Comparison of ENCODE assay signal across 12 cellular contexts in genomic region chr5:117594165-117594564, GRCh38.
DNase-seq lines count a peak whose midpoint lies in the region; ATAC-seq and TF ChIP-seq lines count a peak whose summit lies in the region.
"Had no signal": no experiment of that assay in that cellular context is flagged by ENCODE, and none has a peak within 500 bp of the region (broad histone marks: within the 10 kb centered on the region; RNA-seq: fewer than 3 reads in every experiment).

No MANE protein-coding gene starts in this region.

- ATAC-seq in right cardiac atrium, result peak; percentile 87 to 92
- ATAC-seq in stimulated activated memory B cell treated with anti-CD40 and anti-IgM and Interleukin-4, amounts not matched to agents 10 μg/mL and 1 μg/mL and 100 μg/mL, for 72 hours, result no peak

- no peaks in the 10 kb centered on the region for H3K36me3 Mint-ChIP-seq in stimulated activated memory B cell treated with anti-CD40 and anti-IgM and Interleukin-4, amounts not matched to agents 10 μg/mL and 1 μg/mL and 100 μg/mL, for 72 hours
- no peaks in the 10 kb centered on the region for H3K36me3 Mint-ChIP-seq in CD4-positive, alpha-beta memory T cell

- H3K36me3 ChIP-seq in BJ (ENCODE audit: control insufficient read depth, insufficient read depth, low read length) (no peaks in the 10 kb centered on the region), sigmoid colon (no peaks in the 10 kb centered on the region)
- H3K36me3 ChIP-seq in CD4-positive, alpha-beta memory T cell (ENCODE audit: insufficient read depth, low read length), result no peaks in the 10 kb centered on the region

- no peak overlapping the region for H3K4me3 Mint-ChIP-seq in stimulated activated memory B cell treated with anti-CD40 and anti-IgM and Interleukin-4, amounts not matched to agents 10 μg/mL and 1 μg/mL and 100 μg/mL, for 72 hours
- H3K4me3 Mint-ChIP-seq in CD4-positive, alpha-beta memory T cell, result no peak overlapping the region

- no peak for TF ChIP-seq POLR2A in sigmoid colon (IDR thresholded peaks at IDR 0.05)

- no peaks in the 10 kb centered on the region for H3K27me3 ChIP-seq in BJ (ENCODE audit: control insufficient read depth, insufficient read depth, low read length)
- H3K27me3 ChIP-seq in right cardiac atrium (ENCODE audit: control insufficient read depth, insufficient read depth), result no peaks in the 10 kb centered on the region
- H3K27me3 ChIP-seq in sigmoid colon, result no peaks in the 10 kb centered on the region
- H3K27me3 ChIP-seq in CD4-positive, alpha-beta memory T cell (ENCODE audit: insufficient read depth, low read length), result no peaks in the 10 kb centered on the region

- no peaks in the 10 kb centered on the region for H3K9me3 ChIP-seq in right cardiac atrium (ENCODE audit: control insufficient read depth, low read length)
- no peaks in the 10 kb centered on the region for H3K9me3 ChIP-seq in sigmoid colon
- H3K9me3 ChIP-seq in CD4-positive, alpha-beta memory T cell (ENCODE audit: control insufficient read depth in 1 of 2, low read length in 2 of 2), result no peaks in the 10 kb centered on the region

- intact Hi-C loops in right cardiac atrium (cut with DNase I) (no loop called here), sigmoid colon (cut with DNase I) (no loop called here)
- intact Hi-C loops in CD4-positive, alpha-beta memory T cell (cut with micrococcal nuclease), result no loop called here

- H3K27ac ChIP-seq in right cardiac atrium (ENCODE audit: low read length) (no peak overlapping the region), sigmoid colon (peak overlapping the region in 1 of 4 donors; percentile 41)
- no peak overlapping the region for H3K27ac ChIP-seq in CD4-positive, alpha-beta memory T cell (ENCODE audit: low read depth, low read length)

- 39% methylated on average over 4 of the region's 4 CpGs for WGBS in right cardiac atrium
- WGBS in sigmoid colon, 2 donors, result 62 to 77% methylated on average over 4 of the region's 4 CpGs

- DNase-seq in BJ (ENCODE audit: low read depth) (peak; percentile 20), amniotic epithelial cell (ENCODE audit: low read depth) (peak; percentile 88), right cardiac atrium (peak; percentile 37 to 63 (median 39)), sigmoid colon (peak; percentile 70), midbrain (lab: John Stamatoyannopoulos, UW) (no peak)
- DNase-seq in activated CD4-positive, CD25-positive, alpha-beta regulatory T cell treated with anti-CD3 and anti-CD28 coated beads, Interleukin-2, amount 50 U/mL, for 72 hours, result no peak
- no peak for DNase-seq in CD4-positive, alpha-beta memory T cell
- DNase-seq: activated CD4-positive, alpha-beta T cell treated with anti-CD3 and anti-CD28 coated beads for 1 hour; activated T-cell treated with anti-CD3 and anti-CD28 coated beads, Interleukin-2, amount 50 U/mL, for 1 hour; NCI-H2171 treated with DMSO at 0.1 percent for 48 hours; SW 1271 had no signal

- no peak overlapping the region for H3K27ac Mint-ChIP-seq in stimulated activated memory B cell treated with anti-CD40 and anti-IgM and Interleukin-4, amounts not matched to agents 10 μg/mL and 1 μg/mL and 100 μg/mL, for 72 hours
- no peak overlapping the region for H3K27ac Mint-ChIP-seq in CD4-positive, alpha-beta memory T cell

- no peak for TF ChIP-seq EP300 in sigmoid colon (IDR thresholded peaks at IDR 0.05)

- no peaks in the 10 kb centered on the region for H3K4me1 Mint-ChIP-seq in stimulated activated memory B cell treated with anti-CD40 and anti-IgM and Interleukin-4, amounts not matched to agents 10 μg/mL and 1 μg/mL and 100 μg/mL, for 72 hours
- H3K4me1 Mint-ChIP-seq in CD4-positive, alpha-beta memory T cell, result no peaks in the 10 kb centered on the region

- peaks cover 3% of the 10 kb centered on the region for H3K9me3 Mint-ChIP-seq in stimulated activated memory B cell treated with anti-CD40 and anti-IgM and Interleukin-4, amounts not matched to agents 10 μg/mL and 1 μg/mL and 100 μg/mL, for 72 hours
- H3K9me3 Mint-ChIP-seq in CD4-positive, alpha-beta memory T cell, result peaks cover 0 to 7% (median 2%) of the 10 kb centered on the region in 8 donors

- TF ChIP-seq CTCF in BJ (IDR thresholded peaks at IDR 0.05; ENCODE audit: insufficient read depth, low read depth, low read length) (no peak), sigmoid colon (IDR thresholded peaks at IDR 0.05) (no peak)

- no peaks in the 10 kb centered on the region for H3K27me3 Mint-ChIP-seq in stimulated activated memory B cell treated with anti-CD40 and anti-IgM and Interleukin-4, amounts not matched to agents 10 μg/mL and 1 μg/mL and 100 μg/mL, for 72 hours
- no peaks in the 10 kb centered on the region for H3K27me3 Mint-ChIP-seq in CD4-positive, alpha-beta memory T cell

- CTCF ChIA-PET in BJ (lab: Yijun Ruan, JAX), result interaction anchor here (0.6 kb wide), 1 partner anchor 1125 kb away, joined by 4 read pairs; no protein-coding TSS in a partner anchor
- CTCF ChIA-PET in CD4-positive, alpha-beta memory T cell (lab: Charles Lee; ENCODE audit: partially characterized antibody), result interaction anchor here (0.7 kb wide), 1 partner anchor 113 kb away, joined by 3 read pairs; no protein-coding TSS in a partner anchor

- H3K4me1 ChIP-seq in right cardiac atrium (ENCODE audit: control insufficient read depth, insufficient read depth, low read length) (no peaks in the 10 kb centered on the region), sigmoid colon (no peaks in the 10 kb centered on the region)
- H3K4me1 ChIP-seq in CD4-positive, alpha-beta memory T cell (ENCODE audit: insufficient read depth, low read length), result no peaks in the 10 kb centered on the region

- POLR2A ChIA-PET in BJ (lab: Charles Lee), result no interaction called here
- POLR2A ChIA-PET in CD4-positive, alpha-beta memory T cell (lab: Charles Lee; ENCODE audit: partially characterized antibody), result no interaction called here

- no peak overlapping the region for H3K4me3 ChIP-seq in BJ (ENCODE audit: low read depth, low read length)
- H3K4me3 ChIP-seq in right cardiac atrium (ENCODE audit: low read length), result no peak overlapping the region
- no peak overlapping the region for H3K4me3 ChIP-seq in sigmoid colon
- H3K4me3 ChIP-seq in CD4-positive, alpha-beta memory T cell (ENCODE audit: low read length in 2 of 2), result no peak overlapping the region

Comparison
In these comparisons a context has a peak if more than half of its experiments do, and no peak if none do; other contexts are left out.
1. DNase-seq: peak in BJ (single experiment), amniotic epithelial cell (single experiment), right cardiac atrium (3 of 3) and sigmoid colon (single experiment); none in midbrain (single experiment), activated CD4-positive, CD25-positive, alpha-beta regulatory T cell treated with anti-CD3 and anti-CD28 coated beads, Interleukin-2, amount 50 U/mL, for 72 hours (single experiment) and CD4-positive, alpha-beta memory T cell (0 of 5).